In the genomic region with DNA sequence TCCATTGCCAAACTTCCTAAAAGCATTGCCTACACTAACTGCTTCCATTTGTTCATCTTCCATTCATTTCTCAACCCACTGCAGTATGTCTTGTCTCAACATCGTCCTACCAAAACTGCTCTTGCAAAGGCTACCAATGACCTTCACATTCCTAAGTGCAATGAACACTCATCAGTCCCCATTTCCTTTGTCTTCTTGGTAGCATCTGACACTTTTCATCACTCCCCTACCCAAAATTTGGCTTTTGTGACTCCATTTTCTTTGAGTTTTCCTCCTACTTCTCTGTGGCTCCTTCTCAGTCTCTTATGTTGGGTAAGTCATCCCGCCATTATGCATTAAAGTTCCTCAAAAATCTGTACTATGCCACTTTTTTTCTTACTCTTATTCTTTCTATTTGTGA, we compare ENCODE assay signal across 23 cellular contexts.
DNase-seq lines count a peak whose midpoint lies in the region; ATAC-seq, FAIRE-seq and TF ChIP-seq lines count a peak whose summit lies in the region.
"Had no signal": no experiment of that assay in that cellular context is flagged by ENCODE, and none has a peak within 500 bp of the region (broad histone marks: within the 10 kb centered on the region; RNA-seq: fewer than 3 reads in every experiment).

No MANE protein-coding gene starts in this region.

- H3K9me3 ChIP-seq in right lobe of liver (no peaks in the 10 kb centered on the region), HepG2 (ENCODE audit: low read length) (no peaks in the 10 kb centered on the region), mucosa of rectum (ENCODE audit: control insufficient read depth in 2 of 2, low read length in 2 of 2) (peaks cover 0 to 3% of the 10 kb centered on the region in 2 donors), prostate gland (no peaks in the 10 kb centered on the region)

- H3K4me1 Mint-ChIP-seq in activated naive CD8-positive, alpha-beta T cell treated with anti-CD3 and anti-CD28 coated beads for 36 hours = peaks cover 2% of the 10 kb centered on the region

- in situ Hi-C loops in HepG2 (cut with HindIII; ENCODE audit: extremely low pct_ligation_motif_present, low pct_unique_long_range_greater_than_20kb) = no loop called here
- in situ Hi-C loops in brain microvascular endothelial cell (cut with HindIII; ENCODE audit: low pct_ligation_motif_present, low sequenced_read_pairs) = no loop called here

- BruUV-seq in HepG2 (replicated peaks; lab: Mats Ljungman, UMichigan) = no TSS peak

- no peaks in the 10 kb centered on the region for H3K36me3 Mint-ChIP-seq in activated naive CD8-positive, alpha-beta T cell treated with anti-CD3 and anti-CD28 coated beads for 36 hours

- H3K36me3 ChIP-seq in right lobe of liver (no peaks in the 10 kb centered on the region), HepG2 (replicated peaks in 1 of 2; ENCODE audit: control insufficient read depth in 1 of 2, insufficient read depth in 2 of 2, low read length in 2 of 2) (no peaks in the 10 kb centered on the region), brain microvascular endothelial cell (replicated peaks) (no peaks in the 10 kb centered on the region), mucosa of rectum (ENCODE audit: control insufficient read depth in 2 of 2, insufficient read depth in 2 of 2, low read length in 2 of 2) (no peaks in the 10 kb centered on the region), prostate gland (no peaks in the 10 kb centered on the region)
- H3K36me3 ChIP-seq: BLaER1 treated with 17β-estradiol and CSF1 and Interleukin-3, amounts not matched to agents 10 nM and 100 nM had no signal

- H3K4me1 ChIP-seq in right lobe of liver (peaks cover 0 to 25% (median 11%) of the 10 kb centered on the region in 4 donors), HepG2 (ENCODE audit: insufficient read depth, low read length) (peaks cover 55% of the 10 kb centered on the region), mucosa of rectum (ENCODE audit: control insufficient read depth in 2 of 2, insufficient read depth in 2 of 2, low read length in 2 of 2) (peaks cover 26 to 53% of the 10 kb centered on the region in 2 donors), prostate gland (replicated peaks) (no peaks in the 10 kb centered on the region)

- H3K9me3 Mint-ChIP-seq in activated naive CD8-positive, alpha-beta T cell treated with anti-CD3 and anti-CD28 coated beads for 36 hours = no peaks in the 10 kb centered on the region
- H3K9me3 Mint-ChIP-seq: CD4-positive, alpha-beta T cell had no signal

- no peak overlapping the region for H2AFZ ChIP-seq in HepG2 (ENCODE audit: low read length)

- H3K27me3 Mint-ChIP-seq in activated naive CD8-positive, alpha-beta T cell treated with anti-CD3 and anti-CD28 coated beads for 36 hours = no peaks in the 10 kb centered on the region
- H3K27me3 Mint-ChIP-seq: CD4-positive, alpha-beta T cell had no signal

- H3K27ac ChIP-seq in right lobe of liver = peak overlapping the region; percentile 77 to 92 (median 84)
- H3K27ac ChIP-seq in HepG2 (ENCODE audit: extremely low read length, insufficient read depth, low read length) = no peak overlapping the region
- peak overlapping the region; percentile 57 for H3K27ac ChIP-seq in brain microvascular endothelial cell
- peak overlapping the region; percentile 77 to 85 for H3K27ac ChIP-seq in mucosa of rectum (ENCODE audit: low read depth in 2 of 2, low read length in 2 of 2)
- no peak overlapping the region for H3K27ac ChIP-seq in prostate gland
- H3K27ac ChIP-seq: BLaER1 treated with 17β-estradiol and CSF1 and Interleukin-3, amounts not matched to agents 10 nM and 100 nM had no signal

- TF ChIP-seq POLR2A in right lobe of liver (IDR thresholded peaks at IDR 0.05) (no peak), HepG2 (IDR thresholded peaks at IDR 0.05; ENCODE audit: insufficient read depth in 1 of 2, low read depth in 2 of 2, low read length in 2 of 2) (no peak), prostate gland (IDR thresholded peaks at IDR 0.05) (no peak)

- H3K79me2 ChIP-seq in HepG2 (ENCODE audit: insufficient read depth, low read length) = no peaks in the 10 kb centered on the region

- POLR2A ChIA-PET in HepG2 (lab: Yijun Ruan, JAX) = interaction anchor here (1.0 kb wide), 1 partner anchor 34 kb away, joined by 4 read pairs; no protein-coding TSS in a partner anchor

- H4K20me1 ChIP-seq in HepG2 (ENCODE audit: insufficient read depth, low read length) = no peaks in the 10 kb centered on the region
- H4K20me1 ChIP-seq: BLaER1 treated with 17β-estradiol and CSF1 and Interleukin-3, amounts not matched to agents 10 nM and 100 nM had no signal

- H3K27me3 ChIP-seq in right lobe of liver (no peaks in the 10 kb centered on the region), HepG2 (ENCODE audit: control insufficient read depth in 1 of 2, insufficient read depth in 2 of 2, low read length in 2 of 2) (no peaks in the 10 kb centered on the region), brain microvascular endothelial cell (replicated peaks) (no peaks in the 10 kb centered on the region), mucosa of rectum (ENCODE audit: control insufficient read depth in 2 of 2, insufficient read depth in 2 of 2, low read length in 2 of 2) (no peaks in the 10 kb centered on the region), prostate gland (replicated peaks; ENCODE audit: insufficient read depth) (no peaks in the 10 kb centered on the region)
- H3K27me3 ChIP-seq: BLaER1 treated with 17β-estradiol and CSF1 and Interleukin-3, amounts not matched to agents 10 nM and 100 nM had no signal

- TF ChIP-seq EP300 in HepG2 (IDR thresholded peaks at IDR 0.05; ENCODE audit: low read depth in 2 of 2, low read length in 2 of 2) (no peak), HepG2 (CRISPR knock-in tag; IDR thresholded peaks at IDR 0.05; ENCODE audit: borderline replicate concordance) (no peak)

- no peak overlapping the region for H3K4me3 Mint-ChIP-seq in activated naive CD8-positive, alpha-beta T cell treated with anti-CD3 and anti-CD28 coated beads for 36 hours
- H3K4me3 Mint-ChIP-seq: CD4-positive, alpha-beta T cell had no signal

- H3K4me3 ChIP-seq in right lobe of liver = no peak overlapping the region
- H3K4me3 ChIP-seq in HepG2 (replicated peaks in 1 of 3; ENCODE audit: insufficient read depth in 1 of 3, low read depth in 2 of 3, low read length in 3 of 3) = no peak overlapping the region
- no peak overlapping the region for H3K4me3 ChIP-seq in brain microvascular endothelial cell (ENCODE audit: low read depth, low read length)
- peak overlapping the region in 1 of 2 donors; percentile 3 for H3K4me3 ChIP-seq in mucosa of rectum (ENCODE audit: low read length in 2 of 2)
- H3K4me3 ChIP-seq in prostate gland = no peak overlapping the region
- H3K4me3 ChIP-seq: BLaER1 treated with 17β-estradiol and CSF1 and Interleukin-3, amounts not matched to agents 10 nM and 100 nM had no signal

- CTCF ChIA-PET in HepG2 (lab: Yijun Ruan, JAX; ENCODE audit: low intra/inter-chr PET ratio, low total read pairs) = no interaction called here

- DNase-seq in right lobe of liver (no peak), HepG2 (ENCODE audit: low spot score) (no peak), brain microvascular endothelial cell (no peak), prostate gland (ENCODE audit: low spot score) (no peak), NCI-H526 treated with DMSO at 0.1 percent for 48 hours (lab: John Stamatoyannopoulos, UW) (no peak)
- no peak for DNase-seq in activated naive CD8-positive, alpha-beta T cell treated with anti-CD3 and anti-CD28 coated beads for 36 hours
- no peak for DNase-seq in activated CD4-positive, CD25-positive, alpha-beta regulatory T cell (lab: John Stamatoyannopoulos, UW)
- DNase-seq: AML-193; CD4-positive, alpha-beta T cell; KBM-7; MV-4-11; NCI-H1105 treated with DMSO at 0.1 percent for 48 hours; NCI-H146; NCI-H1930; NCI-H2107; NCI-H446; NCI-H526; SHP77 treated with DMSO at 0.1 percent for 48 hours had no signal

- no peak overlapping the region for H3K4me2 ChIP-seq in HepG2 (ENCODE audit: low read depth, low read length)

- WGBS in right lobe of liver (ENCODE audit: insufficient coverage, low coverage, low lambda C conversion rate, missing lambda C conversion rate) = 93% methylated on average over 2 of the region's 2 CpGs
- 49% methylated on average over 2 of the region's 2 CpGs for WGBS in HepG2 (ENCODE audit: low lambda C conversion rate)
- WGBS in prostate gland = 97% methylated on average over 2 of the region's 2 CpGs

- TF ChIP-seq CTCF in right lobe of liver (IDR thresholded peaks at IDR 0.05) (no peak), HepG2 (CRISPR knock-in tag; IDR thresholded peaks at IDR 0.05) (no peak), brain microvascular endothelial cell (IDR thresholded peaks at IDR 0.05; ENCODE audit: low read depth, low read length, missing control alignments) (no peak), prostate gland (IDR thresholded peaks at IDR 0.05) (no peak)

- no peak overlapping the region for H3K27ac Mint-ChIP-seq in activated naive CD8-positive, alpha-beta T cell treated with anti-CD3 and anti-CD28 coated beads for 36 hours
- H3K27ac Mint-ChIP-seq: CD4-positive, alpha-beta T cell had no signal

- ATAC-seq in right lobe of liver (no peak), HepG2 (no peak)

- H3K9ac ChIP-seq in HepG2 (ENCODE audit: insufficient read depth, low read depth, low read length) (no peak overlapping the region), mucosa of rectum (ENCODE audit: low read depth in 1 of 2, low read length in 2 of 2) (no peak overlapping the region)
- H3K9ac ChIP-seq: BLaER1 treated with 17β-estradiol and CSF1 and Interleukin-3, amounts not matched to agents 10 nM and 100 nM had no signal

- FAIRE-seq in HepG2 (lab: Jason Lieb, UNC) = no peak
- FAIRE-seq: D721Med, GM18507, H54 had no signal

- intact Hi-C loops in right lobe of liver (cut with DNase I) = no loop called here
- intact Hi-C loops in HepG2 (cut with micrococcal nuclease; ENCODE audit: unreplicated experiment) = no loop called here
- intact Hi-C loops in prostate gland (cut with DNase I) = no loop called here

- TF ChIP-seq RAD21 in HepG2 (CRISPR knock-in tag; IDR thresholded peaks at IDR 0.05) = no peak

TF ChIP-seq in HepG2, 621 proteins besides CTCF, POLR2A, EP300 and RAD21 (continues in another document):
- TF ChIP-seq THAP8 (CRISPR knock-in tag; IDR thresholded peaks at IDR 0.05; ENCODE audit: borderline replicate concordance) = no peak
- TF ChIP-seq, protein P1, sequence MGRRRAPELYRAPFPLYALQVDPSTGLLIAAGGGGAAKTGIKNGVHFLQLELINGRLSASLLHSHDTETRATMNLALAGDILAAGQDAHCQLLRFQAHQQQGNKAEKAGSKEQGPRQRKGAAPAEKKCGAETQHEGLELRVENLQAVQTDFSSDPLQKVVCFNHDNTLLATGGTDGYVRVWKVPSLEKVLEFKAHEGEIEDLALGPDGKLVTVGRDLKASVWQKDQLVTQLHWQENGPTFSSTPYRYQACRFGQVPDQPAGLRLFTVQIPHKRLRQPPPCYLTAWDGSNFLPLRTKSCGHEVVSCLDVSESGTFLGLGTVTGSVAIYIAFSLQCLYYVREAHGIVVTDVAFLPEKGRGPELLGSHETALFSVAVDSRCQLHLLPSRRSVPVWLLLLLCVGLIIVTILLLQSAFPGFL (CRISPR knock-in tag; IDR thresholded peaks at IDR 0.05) = no peak

Comparison
In these comparisons a context has a peak if more than half of its experiments do, and no peak if none do; other contexts are left out.
1. H3K27ac ChIP-seq: peak in right lobe of liver (3 of 3), brain microvascular endothelial cell (single experiment) and mucosa of rectum (2 of 2); none in HepG2 (single experiment) and prostate gland (0 of 2).